12 cellular contexts compared by ENCODE assay signal in the genomic region with DNA sequence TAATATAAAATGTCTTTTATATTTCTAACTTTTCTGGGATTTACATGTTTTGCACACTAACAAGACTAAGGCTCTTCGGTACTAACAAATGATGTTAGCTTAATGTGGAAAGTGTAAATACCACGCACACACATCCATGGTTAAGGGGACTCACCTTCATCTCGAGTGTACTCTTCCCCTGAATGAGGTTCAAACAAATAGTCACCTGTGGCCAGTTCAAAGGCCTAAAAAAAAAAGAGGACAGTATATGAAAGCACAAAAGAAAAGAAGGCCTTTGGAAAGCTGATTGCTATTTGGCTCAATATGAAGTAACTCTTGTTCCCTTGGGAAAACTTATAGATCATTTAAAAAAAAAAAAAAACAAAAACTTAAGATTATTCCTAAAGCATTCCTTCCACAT. TPM values are rescaled to one million over a fixed set of nuclear protein-coding genes. Genes with fewer than 3 reads are reported as not detected.
"Had no signal": no experiment of that assay in that cellular context is flagged by ENCODE, and none has a peak within 500 bp of the region (broad histone marks: within the 10 kb centered on the region; RNA-seq: fewer than 3 reads in every experiment).

No MANE protein-coding gene starts in this region.

- FAIRE-seq: HTR-8/SVneo had no signal

- H3K4me3 ChIP-seq: GM23248, HAP-1 had no signal

- ATAC-seq: HCT116 had no signal

- H3K4me1 ChIP-seq: HAP-1 had no signal

- H3K4me2 ChIP-seq: KMS-11 had no signal

- H3K9ac ChIP-seq: GM23248, KMS-11 had no signal

- DNase-seq: GM23248, GOT3, H7, Karpas-422, KBM-7 had no signal

- H3K9me3 ChIP-seq: HAP-1 had no signal

- H3K27ac ChIP-seq: GM23248, KMS-11 had no signal

- H2AFZ ChIP-seq: GM23248 had no signal

RNA-seq across cellular contexts. Expression of a gene that starts 37.2 kb away (rescaled TPM):
- total RNA-seq: GM23248, H4, H7 had no signal
- polyA plus RNA-seq: GM23248, IgD-negative memory B cell had no signal

RNA-seq across cellular contexts. Expression of a gene that starts 45.3 kb away (rescaled TPM):
- total RNA-seq: GM23248, H4, H7, HT-29 had no signal
- polyA plus RNA-seq: GM23248, IgD-negative memory B cell had no signal
